8 cellular contexts compared by ENCODE assay signal in genomic region chr19:48637449-48637947, GRCh38. TPM values are rescaled to one million over a fixed set of nuclear protein-coding genes. Genes with fewer than 3 reads are reported as not detected.
DNase-seq lines count a peak whose midpoint lies in the region; ATAC-seq, FAIRE-seq and TF ChIP-seq lines count a peak whose summit lies in the region.

No MANE protein-coding gene starts in this region.

- H2BK20ac ChIP-seq in H1 (ENCODE audit: low read length) = no peak overlapping the region

- peak overlapping the region; percentile 95 for H2BK5ac ChIP-seq in H1 (ENCODE audit: low read depth, low read length)

- H3K9me3 ChIP-seq in HUES48 (ENCODE audit: control insufficient read depth, insufficient read depth, low read length) (no peaks in the 10 kb centered on the region), H1 (ENCODE audit: insufficient read depth in 2 of 2, low read depth in 1 of 2, low read length in 1 of 2) (no peaks in the 10 kb centered on the region)

- peak overlapping the region; percentile 94 to 95 for H3K4me2 ChIP-seq in H1 (ENCODE audit: insufficient read depth in 1 of 2, low read depth in 2 of 2, low read length in 2 of 2)

- no peak overlapping the region for H2AK5ac ChIP-seq in H1 (ENCODE audit: low read depth, low read length)

- H3K27ac ChIP-seq in HUES48 (ENCODE audit: low read depth, low read length) (peak overlapping the region; percentile 93), H1 (ENCODE audit: low read depth, low read length) (peak overlapping the region; percentile 89)

- H4K91ac ChIP-seq in H1 (replicated peaks; ENCODE audit: insufficient read length, low read length) = peak overlapping the region; percentile 17

- POLR2A ChIA-PET in H1 (lab: Charles Lee; ENCODE audit: partially characterized antibody) = interaction anchor here (0.7 to 30.9 kb wide), 7 partner anchors 8 to 327 kb away, joined by 3 to 788 read pairs (median 4); partner anchors contain the start of genes CA11, FAM83E, RPL18 and SPACA4

- H3K79me1 ChIP-seq in H1 (ENCODE audit: low read depth, low read length) = no peaks in the 10 kb centered on the region

- H3K27me3 ChIP-seq in HUES48 (ENCODE audit: control insufficient read depth, insufficient read depth, low read length) (peaks cover 9% of the 10 kb centered on the region; the same call in 1 of the 2 replicates), H1 (replicated peaks in 1 of 4; ENCODE audit: control insufficient read depth in 3 of 4, extremely low read depth in 1 of 4, insufficient read depth in 3 of 4, low read length in 3 of 4) (peaks cover 0 to 2% (median 0%) of the 10 kb centered on the region in 4 experiments; a peak in 2 of 7 replicates)

- no peak overlapping the region for H4K8ac ChIP-seq in H1 (ENCODE audit: extremely low read depth, insufficient read depth, low read length)

- H3K4ac ChIP-seq in H1 (replicated peaks; ENCODE audit: insufficient read length, low read depth, low read length) = no peak overlapping the region

- no peak for FAIRE-seq in H1 (lab: Jason Lieb, UNC)

- no peak overlapping the region; the same call in 1 of the 2 replicates for H2BK12ac ChIP-seq in H1 (ENCODE audit: low read depth, low read length)

- peak; percentile 66 for ATAC-seq in GM21423 (IDR thresholded peaks at IDR 0.05; ENCODE audit: unreplicated experiment)

- H3K9ac ChIP-seq in HUES48 (ENCODE audit: low read depth, low read length) (peak overlapping the region; percentile 68), H1 (replicated peaks in 1 of 4; ENCODE audit: extremely low read depth in 1 of 4, low read depth in 3 of 4, low read length in 3 of 4) (peak overlapping the region in 3 of 4 experiments; percentile 64 to 72 (median 66); a peak in 6 of 7 replicates)

- CTCF ChIA-PET in H1 (lab: Charles Lee; ENCODE audit: partially characterized antibody) = interaction anchor here (0.6 to 1.1 kb wide), 3 partner anchors 82 to 275 kb away, joined by 3 to 5 read pairs (median 3); partner anchors contain the start of gene MAMSTR

- H3K23me2 ChIP-seq in H1 (ENCODE audit: low read depth, low read length) = peaks cover 25% of the 10 kb centered on the region

- H4K20me1 ChIP-seq in H1 (replicated peaks in 1 of 2; ENCODE audit: control insufficient read depth in 1 of 2, insufficient read depth in 2 of 2, low read length in 2 of 2) = no peaks in the 10 kb centered on the region

- H4K5ac ChIP-seq in H1 (ENCODE audit: insufficient read length, low read depth, low read length) = peak overlapping the region; percentile 24

- no peak overlapping the region for H2BK120ac ChIP-seq in H1 (replicated peaks; ENCODE audit: low read depth, low read length)

- no peak for TF ChIP-seq POLR2A in H1 (IDR thresholded peaks at IDR 0.05; ENCODE audit: control extremely low read depth in 1 of 2, low read depth in 2 of 2, low read length in 2 of 2)

- no peak overlapping the region for H2AFZ ChIP-seq in H1 (ENCODE audit: low read length)

- H3K4me1 ChIP-seq in HUES48 (ENCODE audit: control insufficient read depth, insufficient read depth, low read length) = peaks cover 24% of the 10 kb centered on the region
- H3K4me1 ChIP-seq in H1 (replicated peaks in 1 of 4; ENCODE audit: control insufficient read depth in 3 of 4, insufficient read depth in 4 of 4, low read length in 3 of 4) = peaks cover 9 to 28% (median 19%) of the 10 kb centered on the region in 4 experiments

- H3K4me3 ChIP-seq in HUES48 (ENCODE audit: low read depth, low read length) (peak overlapping the region; percentile 85), H1 (ENCODE audit: extremely low read depth in 1 of 4, insufficient read depth in 2 of 4, low read depth in 3 of 4, low read length in 4 of 4) (peak overlapping the region; percentile 58 to 74 (median 68))

- no peak overlapping the region for H3K14ac ChIP-seq in H1 (ENCODE audit: insufficient read length)

- peak overlapping the region; percentile 93 for H3K18ac ChIP-seq in H1 (ENCODE audit: extremely low read depth, low read length)

- TF ChIP-seq CTCF in H1 (IDR thresholded peaks at IDR 0.05; ENCODE audit: control extremely low read depth in 1 of 3, insufficient read depth in 1 of 3, low read depth in 1 of 3, low read length in 3 of 3) = no peak

- no peak for TF ChIP-seq RAD21 in H1 (IDR thresholded peaks at IDR 0.05 in 1 of 2, conservative IDR thresholded peaks at IDR 0.05 in 1 of 2; ENCODE audit: low read depth in 2 of 2, low read length in 2 of 2)

- H3K36me3 ChIP-seq in HUES48 (ENCODE audit: control insufficient read depth, insufficient read depth, low read length) (peaks cover 4% of the 10 kb centered on the region), H1 (ENCODE audit: control insufficient read depth in 2 of 4, insufficient read depth in 4 of 4, low read length in 3 of 4) (no peaks in the 10 kb centered on the region)

- no peak overlapping the region for H2BK15ac ChIP-seq in H1 (ENCODE audit: low read length)

- TF ChIP-seq EP300 in H1 (IDR thresholded peaks at IDR 0.05; ENCODE audit: borderline replicate concordance in 1 of 2, low read depth in 2 of 2, low read length in 2 of 2) = no peak

- no peak overlapping the region for H3K23ac ChIP-seq in H1 (ENCODE audit: insufficient read length)

- peak; percentile 99 for DNase-seq in COR-L47 (lab: John Stamatoyannopoulos, UW)
- peak; percentile 98 for DNase-seq in NOMO-1 treated with dmso at 0.1 percent for 144 hours (lab: John Stamatoyannopoulos, UW; ENCODE audit: unreplicated experiment)
- DNase-seq in activated CD8-positive, alpha-beta memory T cell treated with anti-CD3 and anti-CD28 coated beads, Interleukin-2, amount 50 U/mL, for 1 hour (ENCODE audit: extremely low read depth) = peak; percentile 100
- DNase-seq in H1 (ENCODE audit: low read depth in 1 of 2, low spot score in 2 of 2) = peak; percentile 97
- peak; percentile 98 for DNase-seq in mesenteric fat pad (ENCODE audit: low spot score)
- DNase-seq in stimulated activated CD8-positive, alpha-beta memory T cell treated with anti-CD3 and anti-CD28 coated beads, Interleukin-15, amount 100 ng/mL, for 1 hour (ENCODE audit: low read depth) = peak; percentile 99

- WGBS in H1 (ENCODE audit: extremely low coverage in 1 of 2, insufficient coverage in 1 of 2, insufficient read length in 1 of 2, insufficient replicate concordance in 2 of 2, low coverage in 1 of 2, low lambda C conversion rate in 2 of 2, missing lambda C conversion rate in 1 of 2), 2 experiments = 0% methylated on average over 36 of the region's 38 CpGs; no CpG with 5 or more reads in 1 of the 2 experiments

- peak overlapping the region; percentile 18 for H3K56ac ChIP-seq in H1 (replicated peaks; ENCODE audit: insufficient read length, low read depth, low read length)

- H3K79me2 ChIP-seq in H1 (ENCODE audit: control insufficient read depth in 1 of 2, insufficient read depth in 2 of 2, low read length in 2 of 2) = no peaks in the 10 kb centered on the region

RNA-seq across cellular contexts. Expression of gene DBP, which starts 0.3 kb away (rescaled TPM):
- 8.3 and 9.9 TPM in 2 replicates for total RNA-seq in H1 (2021; fragmentation: NEBNext Ultra II Directional; extraction: Animal tissue kit (Norgen Biotek cat#: 25700))
- 7.5 and 8.2 TPM in 2 replicates for polyA plus RNA-seq in H1 (2011; rRNA removed)
- 4.7 TPM for polyA plus RNA-seq in H1 (2011; cell fraction: cytosol; rRNA removed)
- polyA plus RNA-seq in H1 (2011; cell fraction: nucleus; rRNA removed) = 7.8 TPM
- polyA plus RNA-seq in H1 (2012, experiment 1 of 2) = 6.7 to 12.3 TPM (median 10.9 TPM) in 4 replicates
- polyA plus RNA-seq in H1 (2012, experiment 2 of 2) = 12.0 TPM
- polyA plus RNA-seq in H1 (2013, experiment 1 of 2) = 4.4 TPM
- polyA plus RNA-seq in H1 (2013, experiment 2 of 2) = 5.6 TPM
- 3.9 and 5.5 TPM in 2 replicates for polyA minus RNA-seq in H1 (2011; rRNA and poly(A)+ RNA removed)
- polyA minus RNA-seq in H1 (2011; cell fraction: cytosol; rRNA and poly(A)+ RNA removed) = 9.2 TPM
- 9.2 TPM for polyA minus RNA-seq in H1 (2011; cell fraction: nucleus; rRNA and poly(A)+ RNA removed)
- 1.4 TPM for total RNA-seq in mesenteric fat pad

RNA-seq across cellular contexts. Expression of gene CA11, which starts 8.5 kb away (rescaled TPM):
- 51.7 and 53.0 TPM in 2 replicates for total RNA-seq in H1 (2021; fragmentation: NEBNext Ultra II Directional; extraction: Animal tissue kit (Norgen Biotek cat#: 25700))
- polyA plus RNA-seq in H1 (2011; rRNA removed) = 71.4 and 78.9 TPM in 2 replicates
- 62.3 TPM for polyA plus RNA-seq in H1 (2011; cell fraction: cytosol; rRNA removed)
- polyA plus RNA-seq in H1 (2011; cell fraction: nucleus; rRNA removed) = 77.1 TPM
- 78.7 to 120 TPM (median 114 TPM) in 4 replicates for polyA plus RNA-seq in H1 (2012, experiment 1 of 2)
- polyA plus RNA-seq in H1 (2012, experiment 2 of 2) = 89.3 TPM
- 127 TPM for polyA plus RNA-seq in H1 (2013, experiment 1 of 2)
- polyA plus RNA-seq in H1 (2013, experiment 2 of 2) = 134 TPM
- 18.5 and 21.1 TPM in 2 replicates for polyA minus RNA-seq in H1 (2011; rRNA and poly(A)+ RNA removed)
- 18.4 TPM for polyA minus RNA-seq in H1 (2011; cell fraction: cytosol; rRNA and poly(A)+ RNA removed)
- 19.0 TPM for polyA minus RNA-seq in H1 (2011; cell fraction: nucleus; rRNA and poly(A)+ RNA removed)
- total RNA-seq in mesenteric fat pad = 3.3 TPM

RNA-seq across cellular contexts. Expression of gene SPHK2, which starts 18.2 kb away (rescaled TPM):
- total RNA-seq in H1 (2021; fragmentation: NEBNext Ultra II Directional; extraction: Animal tissue kit (Norgen Biotek cat#: 25700)) = 60.9 and 61.6 TPM in 2 replicates
- 43.9 and 81.8 TPM in 2 replicates for polyA plus RNA-seq in H1 (2011; rRNA removed)
- polyA plus RNA-seq in H1 (2011; cell fraction: cytosol; rRNA removed) = 48.1 TPM
- 85.3 TPM for polyA plus RNA-seq in H1 (2011; cell fraction: nucleus; rRNA removed)
- 43.7 to 47.8 TPM (median 45.2 TPM) in 4 replicates for polyA plus RNA-seq in H1 (2012, experiment 1 of 2)
- polyA plus RNA-seq in H1 (2012, experiment 2 of 2) = 41.5 TPM
- polyA plus RNA-seq in H1 (2013, experiment 1 of 2) = 28.9 TPM
- 25.8 TPM for polyA plus RNA-seq in H1 (2013, experiment 2 of 2)
- 21.2 and 25.9 TPM in 2 replicates for polyA minus RNA-seq in H1 (2011; rRNA and poly(A)+ RNA removed)
- polyA minus RNA-seq in H1 (2011; cell fraction: cytosol; rRNA and poly(A)+ RNA removed) = 37.9 TPM
- 55.2 TPM for polyA minus RNA-seq in H1 (2011; cell fraction: nucleus; rRNA and poly(A)+ RNA removed)
- 14.0 TPM for total RNA-seq in mesenteric fat pad

RNA-seq across cellular contexts. Expression of gene RPL18, which starts 18.5 kb away (rescaled TPM):
- total RNA-seq in H1 (2021; fragmentation: NEBNext Ultra II Directional; extraction: Animal tissue kit (Norgen Biotek cat#: 25700)) = 1,669 and 1,693 TPM in 2 replicates
- polyA plus RNA-seq in H1 (2011; rRNA removed) = 2,789 and 3,426 TPM in 2 replicates
- 2,747 TPM for polyA plus RNA-seq in H1 (2011; cell fraction: cytosol; rRNA removed)
- polyA plus RNA-seq in H1 (2011; cell fraction: nucleus; rRNA removed) = 1,998 TPM
- 1,368 to 3,492 TPM (median 2,780 TPM) in 4 replicates for polyA plus RNA-seq in H1 (2012, experiment 1 of 2)
- polyA plus RNA-seq in H1 (2012, experiment 2 of 2) = 5,563 TPM
- 2,312 TPM for polyA plus RNA-seq in H1 (2013, experiment 1 of 2)
- polyA plus RNA-seq in H1 (2013, experiment 2 of 2) = 2,245 TPM
- 621 and 624 TPM in 2 replicates for polyA minus RNA-seq in H1 (2011; rRNA and poly(A)+ RNA removed)
- 738 TPM for polyA minus RNA-seq in H1 (2011; cell fraction: cytosol; rRNA and poly(A)+ RNA removed)
- polyA minus RNA-seq in H1 (2011; cell fraction: nucleus; rRNA and poly(A)+ RNA removed) = 950 TPM
- total RNA-seq in mesenteric fat pad = 876 TPM

RNA-seq across cellular contexts. Expression of gene FAM83E, which starts 22.6 kb away (rescaled TPM):
- total RNA-seq in H1 (2021; fragmentation: NEBNext Ultra II Directional; extraction: Animal tissue kit (Norgen Biotek cat#: 25700)) = 5.3 and 6.5 TPM in 2 replicates
- 1.8 and 2.5 TPM in 2 replicates for polyA plus RNA-seq in H1 (2011; rRNA removed)
- 3.0 TPM for polyA plus RNA-seq in H1 (2011; cell fraction: cytosol; rRNA removed)
- 5.5 TPM for polyA plus RNA-seq in H1 (2011; cell fraction: nucleus; rRNA removed)
- polyA plus RNA-seq in H1 (2012, experiment 1 of 2) = 3.1 to 4.6 TPM (median 3.9 TPM) in 4 replicates
- polyA plus RNA-seq in H1 (2012, experiment 2 of 2) = 1.4 TPM
- polyA plus RNA-seq in H1 (2013, experiment 1 of 2) = 3.6 TPM
- polyA plus RNA-seq in H1 (2013, experiment 2 of 2) = 2.4 TPM
- 1.1 TPM in 2 replicates for polyA minus RNA-seq in H1 (2011; rRNA and poly(A)+ RNA removed)
- 2.1 TPM for polyA minus RNA-seq in H1 (2011; cell fraction: cytosol; rRNA and poly(A)+ RNA removed)
- 2.4 TPM for polyA minus RNA-seq in H1 (2011; cell fraction: nucleus; rRNA and poly(A)+ RNA removed)
- total RNA-seq in mesenteric fat pad = 0.71 TPM

Comparison
In these comparisons a context has a peak if more than half of its experiments do, and no peak if none do; other contexts are left out.
1. Peak in every context shown above with its lines: DNase-seq, ATAC-seq, H3K4me3 ChIP-seq and H3K27ac ChIP-seq.
2. RNA of gene CA11, which starts 8.5 kb away (total RNA-seq): 51.7 to 53.0 TPM in H1; 3.3 TPM in mesenteric fat pad (single experiment); every median in the first group is over 10 times any median in the second.